7 cellular contexts compared by ENCODE assay signal in the genomic region with DNA sequence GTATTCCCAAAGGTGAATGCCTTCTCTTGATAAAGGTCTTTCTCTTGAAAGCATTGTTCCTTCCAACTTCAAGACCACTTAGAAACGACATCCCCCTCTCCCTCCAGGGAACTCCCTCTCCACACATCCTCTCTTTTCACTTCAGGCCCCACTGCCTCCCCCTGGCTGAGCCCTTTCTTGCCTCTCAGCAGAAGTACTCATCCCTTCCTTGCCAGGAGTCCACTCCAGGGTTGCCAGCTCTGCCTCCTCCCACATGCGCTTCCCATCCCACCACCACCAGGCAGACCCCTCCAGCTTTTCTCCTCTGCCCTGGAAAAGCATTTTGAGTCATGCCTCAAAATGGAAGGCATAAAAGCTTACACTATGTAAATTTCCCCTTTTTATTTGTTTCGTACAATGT.
"Had no signal": no experiment of that assay in that cellular context is flagged by ENCODE, and none has a peak within 500 bp of the region (broad histone marks: within the 10 kb centered on the region; RNA-seq: fewer than 3 reads in every experiment).

No MANE protein-coding gene starts in this region.

- FAIRE-seq: K562 had no signal

- DNase-seq: H9, HCEC 1CT, IMR-90, KG1 had no signal

- H3K27ac ChIP-seq: HL-60 had no signal

- H3K4me3 ChIP-seq: GM23338, K562 had no signal

- ATAC-seq: GM23338, K562 had no signal
